12 cellular contexts compared by ENCODE assay signal in genomic region chr15:69298354-69298696, GRCh38. TPM values are rescaled to one million over a fixed set of nuclear protein-coding genes. Genes with fewer than 3 reads are reported as not detected.
DNase-seq lines count a peak whose midpoint lies in the region; ATAC-seq and TF ChIP-seq lines count a peak whose summit lies in the region.
"Had no signal": no experiment of that assay in that cellular context is flagged by ENCODE, and none has a peak within 500 bp of the region (broad histone marks: within the 10 kb centered on the region; RNA-seq: fewer than 3 reads in every experiment).

No MANE protein-coding gene starts in this region.

- peaks cover 4% of the 10 kb centered on the region for H3F3A ChIP-seq in neural progenitor cell (ENCODE audit: low read depth)

- H3K27ac Mint-ChIP-seq in neural progenitor cell: no peak overlapping the region
- H3K27ac Mint-ChIP-seq in T-helper 2 cell treated with Interferon-gamma antibody and Interleukin-4, amounts not matched to agents 5 μg/mL and 100 μg/mL, for 36 hours: no peak overlapping the region
- H3K27ac Mint-ChIP-seq: activated T-cell treated with anti-CD3 and anti-CD28 coated beads, Interleukin-2, amount 50 U/mL, for 72 hours had no signal

- H3K27me3 ChIP-seq in BJ (ENCODE audit: control insufficient read depth, insufficient read depth, low read length) (peaks cover 6% of the 10 kb centered on the region), SJCRH30 (peaks cover 7% of the 10 kb centered on the region; the same call in 1 of the 2 replicates), neural progenitor cell (peaks cover 73% of the 10 kb centered on the region), testis (no peaks in the 10 kb centered on the region)
- H3K27me3 ChIP-seq: thyroid gland had no signal

- CTCF ChIA-PET in BJ (lab: Yijun Ruan, JAX): interaction anchor here (0.6 to 1.4 kb wide), 2 partner anchors 16 to 17 kb away, joined by 3 read pairs; no protein-coding TSS in a partner anchor

- no peaks in the 10 kb centered on the region for H3K36me3 ChIP-seq in BJ (ENCODE audit: control insufficient read depth, insufficient read depth, low read length)
- no peaks in the 10 kb centered on the region for H3K36me3 ChIP-seq in SJCRH30
- H3K36me3 ChIP-seq in neural progenitor cell: no peaks in the 10 kb centered on the region
- no peaks in the 10 kb centered on the region for H3K36me3 ChIP-seq in testis (ENCODE audit: low read depth, missing control alignments)
- H3K36me3 ChIP-seq: gastroesophageal sphincter, thyroid gland had no signal

- WGBS in testis, 2 donors: 33 to 42% methylated on average over 2 to 15 of the region's 15 CpGs

- TF ChIP-seq CTCF in BJ (IDR thresholded peaks at IDR 0.05; ENCODE audit: insufficient read depth, low read depth, low read length) (no peak), fibroblast of villous mesenchyme (IDR thresholded peaks at IDR 0.05; ENCODE audit: insufficient read depth, low read depth, low read length) (no peak), neural progenitor cell (IDR thresholded peaks at IDR 0.05) (no peak), testis (IDR thresholded peaks at IDR 0.05) (no peak)

- no peaks in the 10 kb centered on the region for H3K36me3 Mint-ChIP-seq in neural progenitor cell
- H3K36me3 Mint-ChIP-seq in T-helper 2 cell treated with Interferon-gamma antibody and Interleukin-4, amounts not matched to agents 5 μg/mL and 100 μg/mL, for 36 hours (ENCODE audit: low read depth): no peaks in the 10 kb centered on the region

- DNase-seq in BJ (ENCODE audit: low read depth) (no peak), SJCRH30 (no peak), fibroblast of villous mesenchyme (ENCODE audit: low read depth) (no peak), neural progenitor cell (ENCODE audit: low spot score) (no peak), testis (no peak)
- no peak for DNase-seq in T-helper 2 cell treated with Interferon-gamma antibody and Interleukin-4, amounts not matched to agents 5 μg/mL and 100 μg/mL, for 36 hours (ENCODE audit: low spot score)
- no peak for DNase-seq in activated effector memory CD4-positive, alpha-beta T cell treated with anti-CD3 and anti-CD28 coated beads, Interleukin-2, amount 50 U/mL, for 16 hours
- DNase-seq: SIG-M5 had no signal

- H4K20me1 ChIP-seq in neural progenitor cell (ENCODE audit: low read depth): no peaks in the 10 kb centered on the region

- ATAC-seq in HG03432 (IDR thresholded peaks at IDR 0.05; ENCODE audit: unreplicated experiment): no peak

- intact Hi-C loops in testis (cut with DNase I; ENCODE audit: low total_unique reads): no loop called here

- no peaks in the 10 kb centered on the region for H3K9me3 ChIP-seq in SJCRH30 (replicated peaks)
- no peaks in the 10 kb centered on the region for H3K9me3 ChIP-seq in neural progenitor cell (ENCODE audit: low read depth)
- no peaks in the 10 kb centered on the region for H3K9me3 ChIP-seq in testis
- H3K9me3 ChIP-seq: gastroesophageal sphincter, thyroid gland had no signal

- H3K9ac ChIP-seq in neural progenitor cell: no peak overlapping the region

- H3K79me2 ChIP-seq in neural progenitor cell (ENCODE audit: low read depth): no peaks in the 10 kb centered on the region

- TF ChIP-seq POLR2A in testis (IDR thresholded peaks at IDR 0.05): no peak

- H3K4me1 Mint-ChIP-seq in neural progenitor cell: peaks cover 11% of the 10 kb centered on the region
- H3K4me1 Mint-ChIP-seq in T-helper 2 cell treated with Interferon-gamma antibody and Interleukin-4, amounts not matched to agents 5 μg/mL and 100 μg/mL, for 36 hours (ENCODE audit: low read depth): no peaks in the 10 kb centered on the region

- H3K4me2 ChIP-seq in neural progenitor cell: peak overlapping the region; percentile 87

- H2AFZ ChIP-seq in neural progenitor cell (replicated peaks): peak overlapping the region; percentile 96

- H3K4me3 Mint-ChIP-seq in neural progenitor cell: peak overlapping the region; percentile 77
- H3K4me3 Mint-ChIP-seq in T-helper 2 cell treated with Interferon-gamma antibody and Interleukin-4, amounts not matched to agents 5 μg/mL and 100 μg/mL, for 36 hours: no peak overlapping the region

- peaks cover 39% of the 10 kb centered on the region for H3K27me3 Mint-ChIP-seq in neural progenitor cell (ENCODE audit: insufficient read depth, low read depth)
- peaks cover 51% of the 10 kb centered on the region for H3K27me3 Mint-ChIP-seq in T-helper 2 cell treated with Interferon-gamma antibody and Interleukin-4, amounts not matched to agents 5 μg/mL and 100 μg/mL, for 36 hours (ENCODE audit: low read depth)

- no peaks in the 10 kb centered on the region for H3K9me3 Mint-ChIP-seq in neural progenitor cell
- H3K9me3 Mint-ChIP-seq in T-helper 2 cell treated with Interferon-gamma antibody and Interleukin-4, amounts not matched to agents 5 μg/mL and 100 μg/mL, for 36 hours: no peaks in the 10 kb centered on the region
- H3K9me3 Mint-ChIP-seq: activated T-cell treated with anti-CD3 and anti-CD28 coated beads, Interleukin-2, amount 50 U/mL, for 72 hours had no signal

- POLR2A ChIA-PET in BJ (lab: Charles Lee): no interaction called here

- H3K4me3 ChIP-seq in BJ (ENCODE audit: low read depth, low read length): peak overlapping the region; percentile 54
- H3K4me3 ChIP-seq in SJCRH30: peak overlapping the region; percentile 43
- H3K4me3 ChIP-seq in fibroblast of villous mesenchyme (ENCODE audit: low read depth, low read length): peak overlapping the region; percentile 60
- H3K4me3 ChIP-seq in neural progenitor cell: peak overlapping the region; percentile 54
- no peak overlapping the region for H3K4me3 ChIP-seq in testis

- H3K4me1 ChIP-seq in SJCRH30 (no peaks in the 10 kb centered on the region), neural progenitor cell (peaks cover 12% of the 10 kb centered on the region), testis (peaks cover 5% of the 10 kb centered on the region)

- H3K27ac ChIP-seq in SJCRH30 (no peak overlapping the region), neural progenitor cell (no peak overlapping the region), testis (no peak overlapping the region)
- H3K27ac ChIP-seq: thyroid gland had no signal

RNA-seq across cellular contexts. Expression of gene PAQR5, which starts 0.4 kb away (rescaled TPM):
- polyA plus RNA-seq in BJ (2011; rRNA removed): 2.1 and 2.8 TPM in 2 replicates
- 2.7 and 3.9 TPM in 2 replicates for polyA minus RNA-seq in BJ (2011; rRNA and poly(A)+ RNA removed)
- total RNA-seq in SJCRH30 (2014; rRNA removed; shearing (Covaris generic)): 0.06 and 0.13 TPM in 2 replicates
- 0.97 and 1.3 TPM in 2 replicates for total RNA-seq in fibroblast of villous mesenchyme
- 1.1 and 1.4 TPM in 2 replicates for total RNA-seq in neural progenitor cell (ENCODE audit: low replicate concordance)
- total RNA-seq in testis: under 1 TPM; 0.25 to 0.31 TPM
- polyA plus RNA-seq in testis (ENCODE audit: insufficient read depth, low read depth, low replicate concordance): 4.5 TPM

Comparison
In these comparisons a context has a peak if more than half of its experiments do, and no peak if none do; other contexts are left out.
1. H3K4me3 ChIP-seq: peak in BJ (single experiment), SJCRH30 (single experiment), fibroblast of villous mesenchyme (single experiment) and neural progenitor cell (single experiment); none in testis (0 of 2).